ENCODE assay signal across 18 cellular contexts in the genomic region with DNA sequence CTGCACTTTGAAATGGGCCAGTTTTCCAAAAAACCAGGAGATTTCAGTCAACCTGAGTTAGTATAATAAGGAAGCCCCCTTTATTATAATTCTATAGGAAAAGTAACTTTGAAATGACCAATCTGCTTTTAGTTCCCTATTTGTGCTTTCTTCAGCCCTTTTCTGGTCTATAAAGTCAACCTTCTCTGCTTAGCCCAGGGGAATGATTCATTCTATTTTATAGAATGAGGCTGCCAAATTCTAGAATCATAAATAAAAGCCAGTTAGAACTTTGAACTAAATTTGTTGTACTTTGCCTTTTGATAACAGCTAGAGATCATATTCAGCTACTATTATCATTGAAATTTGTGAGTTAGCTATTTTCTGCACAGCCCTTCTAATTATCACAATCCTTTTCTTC. TPM values are rescaled to one million over a fixed set of nuclear protein-coding genes. Genes with fewer than 3 reads are reported as not detected.
A peak's percentile ranks its signal among the peaks of the same experiment; 100 is the strongest.
DNase-seq lines count a peak whose midpoint lies in the region; ATAC-seq, FAIRE-seq and TF ChIP-seq lines count a peak whose summit lies in the region.
"Had no signal": no experiment of that assay in that cellular context is flagged by ENCODE, and none has a peak within 500 bp of the region (broad histone marks: within the 10 kb centered on the region; RNA-seq: fewer than 3 reads in every experiment).

No MANE protein-coding gene starts in this region.

- DNase-seq in MCF 10A (ENCODE audit: unreplicated experiment) (no peak), mammary epithelial cell (no peak), left colon (no peak), stromal cell of bone marrow (ENCODE audit: low read depth) (peak; percentile 17), GM12892 (ENCODE audit: insufficient read length) (no peak)
- DNase-seq in activated T-helper 1 cell treated with anti-CD3 and anti-CD28 coated beads, Interleukin-12 subunit alpha, Interleukin-12 subunit beta, Interleukin-2, Interleukin-4 antibody, amounts not matched to agents 30 ng/mL and 10 ng/mL and 1 ng/mL, durations not matched to agents 14 hours and 24 hours and 36 hours (ENCODE audit: low spot score): no peak
- DNase-seq in CD8-positive, alpha-beta T cell: no peak
- DNase-seq: Calu3, DMS79, GDM1, NCI-H1105, NCI-H187, NCI-H510A, SHP77 treated with DMSO at 0.1 percent for 48 hours had no signal

- H3K36me3 Mint-ChIP-seq in MCF 10A (ENCODE audit: insufficient read depth, unreplicated experiment): peaks cover 6% of the 10 kb centered on the region
- H3K36me3 Mint-ChIP-seq in activated T-helper 1 cell treated with anti-CD3 and anti-CD28 coated beads, Interleukin-12 subunit alpha, Interleukin-12 subunit beta, Interleukin-2, Interleukin-4 antibody, amounts not matched to agents 30 ng/mL and 10 ng/mL and 1 ng/mL, durations not matched to agents 14 hours and 24 hours and 36 hours (ENCODE audit: low read depth): peaks cover 42% of the 10 kb centered on the region
- peaks cover 16% of the 10 kb centered on the region for H3K36me3 Mint-ChIP-seq in CD8-positive, alpha-beta T cell

- no peaks in the 10 kb centered on the region for H3K79me2 ChIP-seq in mammary epithelial cell (ENCODE audit: insufficient read depth, low read length)

- no peak overlapping the region for H3K9ac ChIP-seq in mammary epithelial cell (ENCODE audit: insufficient read depth, low read length)

- no peak overlapping the region for H3K4me2 ChIP-seq in mammary epithelial cell (ENCODE audit: insufficient read depth, low read depth, low read length)

- H3K27ac ChIP-seq in mammary epithelial cell (ENCODE audit: insufficient read depth, low read depth, low read length): no peak overlapping the region
- no peak overlapping the region for H3K27ac ChIP-seq in CD8-positive, alpha-beta T cell (ENCODE audit: low read depth, low read length)

- H3K36me3 ChIP-seq in mammary epithelial cell (ENCODE audit: insufficient read depth, low read length): peaks cover 16% of the 10 kb centered on the region
- no peaks in the 10 kb centered on the region for H3K36me3 ChIP-seq in CD8-positive, alpha-beta T cell (ENCODE audit: insufficient read depth, low read length)

- intact Hi-C loops in MCF 10A (cut with micrococcal nuclease) (no loop called here), mammary epithelial cell (cut with micrococcal nuclease) (no loop called here), left colon (cut with DNase I, micrococcal nuclease) (no loop called here)
- intact Hi-C loops in activated T-helper 1 cell treated with anti-CD3 and anti-CD28 coated beads, Interleukin-12 subunit alpha, Interleukin-12 subunit beta, Interleukin-2, Interleukin-4 antibody, amounts not matched to agents 30 ng/mL and 10 ng/mL and 1 ng/mL, durations not matched to agents 14 hours and 24 hours and 36 hours (cut with micrococcal nuclease): loop anchor here (2.0 kb wide), 1 partner anchor 20 kb away; no protein-coding TSS in a partner anchor
- intact Hi-C loops in CD8-positive, alpha-beta T cell (cut with DNase I, micrococcal nuclease): no loop called here

- H3K4me3 ChIP-seq in mammary epithelial cell (replicated peaks in 1 of 3; ENCODE audit: insufficient read depth in 1 of 3, low read depth in 2 of 3, low read length in 3 of 3): no peak overlapping the region
- no peak overlapping the region for H3K4me3 ChIP-seq in CD8-positive, alpha-beta T cell (ENCODE audit: low read depth, low read length)
- H3K4me3 ChIP-seq: K562 had no signal

- H3K27me3 ChIP-seq in mammary epithelial cell (ENCODE audit: insufficient read depth, low read length): no peaks in the 10 kb centered on the region
- H3K27me3 ChIP-seq in CD8-positive, alpha-beta T cell (ENCODE audit: insufficient read depth, low read length): no peaks in the 10 kb centered on the region

- H3K4me3 Mint-ChIP-seq in MCF 10A (ENCODE audit: unreplicated experiment): no peak overlapping the region
- no peak overlapping the region for H3K4me3 Mint-ChIP-seq in activated T-helper 1 cell treated with anti-CD3 and anti-CD28 coated beads, Interleukin-12 subunit alpha, Interleukin-12 subunit beta, Interleukin-2, Interleukin-4 antibody, amounts not matched to agents 30 ng/mL and 10 ng/mL and 1 ng/mL, durations not matched to agents 14 hours and 24 hours and 36 hours
- H3K4me3 Mint-ChIP-seq in CD8-positive, alpha-beta T cell: no peak overlapping the region

- no peak for TF ChIP-seq CTCF in MCF 10A (IDR thresholded peaks at IDR 0.05; ENCODE audit: unreplicated experiment)
- TF ChIP-seq CTCF in mammary epithelial cell (conservative IDR thresholded peaks at IDR 0.05 in 1 of 2, IDR thresholded peaks at IDR 0.05 in 1 of 2; ENCODE audit: extremely low read depth in 1 of 2, insufficient read depth in 1 of 2, low read depth in 1 of 2, low read length in 2 of 2): no peak
- no peak for TF ChIP-seq CTCF in CD8-positive, alpha-beta T cell (IDR thresholded peaks at IDR 0.05)

- FAIRE-seq in GM12892 (lab: Jason Lieb, UNC): no peak
- FAIRE-seq: A204.1, HTR-8/SVneo, K562 had no signal

- TF ChIP-seq POLR2A in GM18505 (IDR thresholded peaks at IDR 0.05; ENCODE audit: borderline replicate concordance, extremely low read depth, insufficient read depth, insufficient read length): no peak
- TF ChIP-seq POLR2A in GM12892 (IDR thresholded peaks at IDR 0.05; ENCODE audit: low read depth, low read length): no peak

- H3K27ac Mint-ChIP-seq in MCF 10A (ENCODE audit: low read depth, unreplicated experiment): peak overlapping the region; percentile 62
- H3K27ac Mint-ChIP-seq in activated T-helper 1 cell treated with anti-CD3 and anti-CD28 coated beads, Interleukin-12 subunit alpha, Interleukin-12 subunit beta, Interleukin-2, Interleukin-4 antibody, amounts not matched to agents 30 ng/mL and 10 ng/mL and 1 ng/mL, durations not matched to agents 14 hours and 24 hours and 36 hours: peak overlapping the region; percentile 9
- no peak overlapping the region for H3K27ac Mint-ChIP-seq in CD8-positive, alpha-beta T cell

- in situ Hi-C loops in mammary epithelial cell (cut with MboI; ENCODE audit: low sequenced_read_pairs in 2 of 2): no loop called here

- no peaks in the 10 kb centered on the region for H3K9me3 Mint-ChIP-seq in MCF 10A (ENCODE audit: unreplicated experiment)
- no peaks in the 10 kb centered on the region for H3K9me3 Mint-ChIP-seq in activated T-helper 1 cell treated with anti-CD3 and anti-CD28 coated beads, Interleukin-12 subunit alpha, Interleukin-12 subunit beta, Interleukin-2, Interleukin-4 antibody, amounts not matched to agents 30 ng/mL and 10 ng/mL and 1 ng/mL, durations not matched to agents 14 hours and 24 hours and 36 hours
- H3K9me3 Mint-ChIP-seq in CD8-positive, alpha-beta T cell: no peaks in the 10 kb centered on the region

- no peak overlapping the region for H2AFZ ChIP-seq in mammary epithelial cell (ENCODE audit: low read depth, low read length)

- POLR2A ChIA-PET in MCF 10A (lab: Yijun Ruan, JAX): interaction anchor here (0.6 to 1.6 kb wide), 2 partner anchors 10 to 422 kb away, joined by 3 to 4 read pairs; no protein-coding TSS in a partner anchor
- POLR2A ChIA-PET in CD8-positive, alpha-beta T cell (lab: Charles Lee): no interaction called here

- BruUV-seq in MCF 10A (replicated peaks; lab: Mats Ljungman, UMichigan) (no TSS peak), mammary epithelial cell (replicated peaks; lab: Mats Ljungman, UMichigan) (no TSS peak)

- CTCF ChIA-PET in MCF 10A (lab: Yijun Ruan, JAX) (interaction anchor here (0.7 to 14.1 kb wide), 4 partner anchors 13 to 557 kb away, joined by 3 to 321 read pairs (median 3); no protein-coding TSS in a partner anchor), mammary epithelial cell (lab: Charles Lee; ENCODE audit: low non-redundant PET) (no interaction called here)
- CTCF ChIA-PET in CD8-positive, alpha-beta T cell (lab: Charles Lee): no interaction called here

- no peaks in the 10 kb centered on the region for H3K27me3 Mint-ChIP-seq in MCF 10A (ENCODE audit: insufficient read depth, unreplicated experiment)
- no peaks in the 10 kb centered on the region for H3K27me3 Mint-ChIP-seq in activated T-helper 1 cell treated with anti-CD3 and anti-CD28 coated beads, Interleukin-12 subunit alpha, Interleukin-12 subunit beta, Interleukin-2, Interleukin-4 antibody, amounts not matched to agents 30 ng/mL and 10 ng/mL and 1 ng/mL, durations not matched to agents 14 hours and 24 hours and 36 hours (ENCODE audit: insufficient read depth)
- H3K27me3 Mint-ChIP-seq in CD8-positive, alpha-beta T cell (ENCODE audit: low read depth): no peaks in the 10 kb centered on the region

- dilution Hi-C loops in mammary epithelial cell (cut with HindIII; ENCODE audit: low sequenced_read_pairs): no loop called here

- peak; percentile 26 for ATAC-seq in left colon
- no peak for ATAC-seq in GM18505 (IDR thresholded peaks at IDR 0.05; ENCODE audit: unreplicated experiment)
- no peak for ATAC-seq in CD8-positive, alpha-beta T cell
- ATAC-seq: K562 had no signal

- no peaks in the 10 kb centered on the region for H3K9me3 ChIP-seq in mammary epithelial cell (replicated peaks; ENCODE audit: insufficient read depth, low read length)
- no peaks in the 10 kb centered on the region for H3K9me3 ChIP-seq in CD8-positive, alpha-beta T cell (ENCODE audit: low read length)

- no peaks in the 10 kb centered on the region for H3K4me1 ChIP-seq in mammary epithelial cell (ENCODE audit: insufficient read depth, low read length)
- no peaks in the 10 kb centered on the region for H3K4me1 ChIP-seq in CD8-positive, alpha-beta T cell (ENCODE audit: insufficient read depth, low read length)

- H4K20me1 ChIP-seq in mammary epithelial cell (ENCODE audit: insufficient read depth, low read length): no peaks in the 10 kb centered on the region

- H3K4me1 Mint-ChIP-seq in MCF 10A (ENCODE audit: insufficient read depth, unreplicated experiment): peaks cover 6% of the 10 kb centered on the region
- peaks cover 20% of the 10 kb centered on the region for H3K4me1 Mint-ChIP-seq in activated T-helper 1 cell treated with anti-CD3 and anti-CD28 coated beads, Interleukin-12 subunit alpha, Interleukin-12 subunit beta, Interleukin-2, Interleukin-4 antibody, amounts not matched to agents 30 ng/mL and 10 ng/mL and 1 ng/mL, durations not matched to agents 14 hours and 24 hours and 36 hours (ENCODE audit: low read depth)
- H3K4me1 Mint-ChIP-seq in CD8-positive, alpha-beta T cell (ENCODE audit: low read depth): no peaks in the 10 kb centered on the region

RNA-seq across cellular contexts. Expression of gene CIP2A, which starts 24.7 kb away (rescaled TPM):
- total RNA-seq in MCF 10A (2022): 15.5 and 23.9 TPM in 2 replicates
- total RNA-seq in mammary epithelial cell: 10 to 100 TPM in 1 of 2 donors, 1 to 10 TPM in 1; 6.8 to 24.0 TPM
- 12.3 TPM for polyA plus RNA-seq in mammary epithelial cell
- 33.6 TPM for polyA minus RNA-seq in mammary epithelial cell
- total RNA-seq in activated T-helper 1 cell treated with anti-CD3 and anti-CD28 coated beads, Interleukin-12 subunit alpha, Interleukin-12 subunit beta, Interleukin-2, Interleukin-4 antibody, amounts not matched to agents 30 ng/mL and 10 ng/mL and 1 ng/mL, durations not matched to agents 14 hours and 24 hours and 36 hours: 49.7 and 54.0 TPM in 2 replicates
- 1 to 10 TPM; 3.3 to 5.3 TPM for total RNA-seq in left colon
- total RNA-seq in CD8-positive, alpha-beta T cell: 1 to 10 TPM; 3.0 to 4.2 TPM
- 13.5 TPM for polyA plus RNA-seq in GM12892 (2012; ENCODE audit: missing spikeins)

RNA-seq across cellular contexts. Expression of gene DZIP3, which starts 25.0 kb away (rescaled TPM):
- total RNA-seq in MCF 10A (2022) (10.1 and 10.3 TPM in 2 replicates), mammary epithelial cell (1 to 10 TPM; 6.2 to 7.3 TPM), left colon (1 to 10 TPM; 4.9 to 8.0 TPM)
- polyA plus RNA-seq in mammary epithelial cell: 3.1 TPM
- polyA minus RNA-seq in mammary epithelial cell: 4.4 TPM
- total RNA-seq in activated T-helper 1 cell treated with anti-CD3 and anti-CD28 coated beads, Interleukin-12 subunit alpha, Interleukin-12 subunit beta, Interleukin-2, Interleukin-4 antibody, amounts not matched to agents 30 ng/mL and 10 ng/mL and 1 ng/mL, durations not matched to agents 14 hours and 24 hours and 36 hours: 5.0 and 5.2 TPM in 2 replicates
- total RNA-seq in CD8-positive, alpha-beta T cell: 1 to 10 TPM; 8.7 to 9.4 TPM
- polyA plus RNA-seq in GM12892 (2012; ENCODE audit: missing spikeins): 11.7 TPM

RNA-seq across cellular contexts. Expression of gene MYH15, which starts 54.2 kb away (rescaled TPM):
- total RNA-seq in MCF 10A (2022) (0.19 and 0.25 TPM in 2 replicates), mammary epithelial cell (1 to 10 TPM in 1 of 2 donors, under 1 TPM in 1; under 0.01 to 6.2 TPM), left colon (under 1 TPM; 0.31 to 0.34 TPM)
- 1.7 TPM for polyA plus RNA-seq in mammary epithelial cell
- polyA minus RNA-seq in mammary epithelial cell: 2.7 TPM
- 0.10 and 0.12 TPM in 2 replicates for total RNA-seq in activated T-helper 1 cell treated with anti-CD3 and anti-CD28 coated beads, Interleukin-12 subunit alpha, Interleukin-12 subunit beta, Interleukin-2, Interleukin-4 antibody, amounts not matched to agents 30 ng/mL and 10 ng/mL and 1 ng/mL, durations not matched to agents 14 hours and 24 hours and 36 hours
- under 1 TPM in 1 of 2 experiments, not detected in 1; 0.05 TPM for total RNA-seq in CD8-positive, alpha-beta T cell
- polyA plus RNA-seq in GM12892 (2012; ENCODE audit: missing spikeins): 0.08 TPM
